In the genomic region with DNA sequence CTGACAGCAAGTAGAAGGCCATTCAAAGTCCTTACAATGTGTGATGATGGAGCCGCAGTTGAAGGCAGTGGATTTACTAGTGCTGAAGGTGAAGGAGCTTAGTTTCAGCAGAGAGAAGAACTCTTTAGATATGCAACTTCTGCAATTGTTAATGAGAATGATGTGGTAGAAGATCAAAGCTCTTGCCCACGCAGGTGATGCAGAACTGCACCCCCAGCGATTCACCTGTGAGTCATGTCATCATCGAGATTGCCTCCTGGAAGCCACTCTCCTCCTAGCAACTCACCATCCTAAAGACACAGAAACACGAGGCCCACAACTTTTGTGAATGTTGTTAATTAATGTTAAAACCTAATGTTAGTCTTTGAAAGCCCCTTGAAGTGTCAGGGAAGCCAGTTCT, we compare ENCODE assay signal across 26 cellular contexts.
"Had no signal": no experiment of that assay in that cellular context is flagged by ENCODE, and none has a peak within 500 bp of the region (broad histone marks: within the 10 kb centered on the region; RNA-seq: fewer than 3 reads in every experiment).

No MANE protein-coding gene starts in this region.

- H3K27me3 Mint-ChIP-seq: naive B cell; stimulated activated memory B cell treated with anti-CD40 and anti-IgM and Interleukin-4, amounts not matched to agents 10 μg/mL and 1 μg/mL and 100 μg/mL, for 72 hours; stimulated activated naive CD8-positive, alpha-beta T cell treated with anti-CD3 and anti-CD28 coated beads, Interleukin-15, amount 100 ng/mL, for 72 hours; type B pancreatic cell had no signal

- H3K4me3 Mint-ChIP-seq: mesothelial cell of epicardium; naive B cell; natural killer cell; neural crest cell; stimulated activated memory B cell treated with anti-CD40 and anti-IgM and Interleukin-4, amounts not matched to agents 10 μg/mL and 1 μg/mL and 100 μg/mL, for 72 hours; stimulated activated naive CD8-positive, alpha-beta T cell treated with anti-CD3 and anti-CD28 coated beads, Interleukin-15, amount 100 ng/mL, for 72 hours; type B pancreatic cell had no signal

- H2AFZ ChIP-seq: hepatocyte had no signal

- H3K27ac Mint-ChIP-seq: mesothelial cell of epicardium; naive B cell; natural killer cell; progenitor cell of endocrine pancreas; stimulated activated memory B cell treated with anti-CD40 and anti-IgM and Interleukin-4, amounts not matched to agents 10 μg/mL and 1 μg/mL and 100 μg/mL, for 72 hours; stimulated activated naive CD8-positive, alpha-beta T cell treated with anti-CD3 and anti-CD28 coated beads, Interleukin-15, amount 100 ng/mL, for 72 hours; type B pancreatic cell had no signal

- H3K4me1 Mint-ChIP-seq: naive B cell; natural killer cell; stimulated activated memory B cell treated with anti-CD40 and anti-IgM and Interleukin-4, amounts not matched to agents 10 μg/mL and 1 μg/mL and 100 μg/mL, for 72 hours; stimulated activated naive CD8-positive, alpha-beta T cell treated with anti-CD3 and anti-CD28 coated beads, Interleukin-15, amount 100 ng/mL, for 72 hours had no signal

- H3K36me3 ChIP-seq: heart right ventricle, left ventricle myocardium inferior, neutrophil, spleen, tibial nerve, uterus had no signal

- H3K27ac ChIP-seq: heart right ventricle, hepatocyte, left ventricle myocardium inferior, neutrophil, skin epidermis, spleen, tibial nerve, uterus had no signal

- H3K9me3 ChIP-seq: heart right ventricle, left ventricle myocardium inferior, neutrophil, spleen, tibial nerve, uterus had no signal

- H3K79me2 ChIP-seq: hepatocyte had no signal

- H3K36me3 Mint-ChIP-seq: mesothelial cell of epicardium; naive B cell; natural killer cell; stimulated activated memory B cell treated with anti-CD40 and anti-IgM and Interleukin-4, amounts not matched to agents 10 μg/mL and 1 μg/mL and 100 μg/mL, for 72 hours; type B pancreatic cell had no signal

- H3K4me3 ChIP-seq: heart right ventricle, hepatocyte, left ventricle myocardium inferior, lung, skin epidermis, spleen, tibial nerve, uterus had no signal

- H3K4me2 ChIP-seq: hepatocyte had no signal

- DNase-seq: heart right ventricle; islet precursor cell; left ventricle myocardium inferior; mesendoderm; naive B cell; natural killer cell; occipital lobe; retina; right cardiac atrium; spleen; stimulated activated CD4-positive, alpha-beta T cell treated with anti-CD3 and anti-CD28 coated beads, Interleukin-4, amount 100 ng/mL, for 4 hours; stimulated activated CD8-positive, alpha-beta memory T cell treated with anti-CD3 and anti-CD28 coated beads, Interleukin-4, amount 100 ng/mL, for 48 hours; stimulated activated naive CD4-positive, alpha-beta T cell treated with Interleukin-2 at 50 U/mL for 16 hours; stimulated activated naive CD8-positive, alpha-beta T cell treated with anti-CD3 and anti-CD28 coated beads, Interleukin-15, amount 100 ng/mL, for 72 hours; substantia nigra; uterus had no signal

- H3K9me3 Mint-ChIP-seq: mesothelial cell of epicardium; naive B cell; neural crest cell; stimulated activated memory B cell treated with anti-CD40 and anti-IgM and Interleukin-4, amounts not matched to agents 10 μg/mL and 1 μg/mL and 100 μg/mL, for 72 hours; stimulated activated naive CD8-positive, alpha-beta T cell treated with anti-CD3 and anti-CD28 coated beads, Interleukin-15, amount 100 ng/mL, for 72 hours; type B pancreatic cell had no signal

- H3K27me3 ChIP-seq: neutrophil, spleen, tibial nerve, uterus had no signal
